ENCODE assay signal across 13 cellular contexts in the genomic region with DNA sequence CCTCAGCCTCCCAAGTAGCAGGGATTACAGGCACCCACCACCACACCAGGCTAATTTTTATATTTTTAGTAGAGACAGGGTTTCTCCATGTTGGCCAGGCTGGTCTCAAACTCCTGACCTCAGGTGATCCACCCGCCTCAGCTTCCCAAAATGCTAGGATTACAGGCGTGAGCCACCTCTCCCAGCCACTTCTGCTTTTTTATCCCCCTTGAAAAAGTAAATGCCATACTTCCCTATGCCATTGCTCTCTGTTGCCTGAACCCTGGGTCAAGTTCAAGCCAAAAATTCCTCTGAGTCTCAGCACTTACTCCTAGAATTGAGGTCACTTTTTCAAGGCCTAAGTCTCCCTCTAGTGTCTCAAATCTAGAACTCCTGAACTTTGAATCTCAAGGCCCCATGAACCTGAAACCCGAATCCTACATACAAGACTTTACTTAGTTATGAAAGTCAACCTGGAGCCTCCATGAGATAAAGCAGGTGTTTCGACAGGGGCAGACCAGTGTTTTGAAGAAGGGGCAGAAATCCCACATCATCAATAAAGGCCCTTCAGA. TPM values are rescaled to one million over a fixed set of nuclear protein-coding genes. Genes with fewer than 3 reads are reported as not detected.
DNase-seq lines count a peak whose midpoint lies in the region; ATAC-seq and TF ChIP-seq lines count a peak whose summit lies in the region.
"Had no signal": no experiment of that assay in that cellular context is flagged by ENCODE, and none has a peak within 500 bp of the region (broad histone marks: within the 10 kb centered on the region; RNA-seq: fewer than 3 reads in every experiment).

No MANE protein-coding gene starts in this region.

- H3K4me1 Mint-ChIP-seq in Calu3 (ENCODE audit: low read depth, unreplicated experiment) = peaks cover 17% of the 10 kb centered on the region
- peaks cover 0 to 1% (median 0%) of the 10 kb centered on the region in 7 donors for H3K4me1 Mint-ChIP-seq in naive thymus-derived CD4-positive, alpha-beta T cell

- POLR2A ChIA-PET in naive thymus-derived CD4-positive, alpha-beta T cell (lab: Charles Lee) = no interaction called here

- H3K36me3 ChIP-seq in DND-41 (ENCODE audit: insufficient read depth, low read length) (no peaks in the 10 kb centered on the region), vagina (no peaks in the 10 kb centered on the region)
- no peaks in the 10 kb centered on the region for H3K36me3 ChIP-seq in naive thymus-derived CD4-positive, alpha-beta T cell (ENCODE audit: control insufficient read depth in 2 of 3, insufficient read depth in 3 of 3, low read length in 3 of 3)
- H3K36me3 ChIP-seq: MG63, tibial artery had no signal

- H3K4me3 Mint-ChIP-seq in Calu3 (ENCODE audit: low read depth, unreplicated experiment) = no peak overlapping the region
- no peak overlapping the region for H3K4me3 Mint-ChIP-seq in naive thymus-derived CD4-positive, alpha-beta T cell
- H3K4me3 Mint-ChIP-seq: activated naive CD8-positive, alpha-beta T cell; T-helper 1 cell treated with Interleukin-12 subunit alpha and Interleukin-12 subunit beta and Interleukin-4 antibody, amounts not matched to agents 30 μg/mL and 1 μg/mL, for 36 hours had no signal

- H3K27ac ChIP-seq in DND-41 (ENCODE audit: low read length) (no peak overlapping the region), vagina (no peak overlapping the region)
- no peak overlapping the region for H3K27ac ChIP-seq in naive thymus-derived CD4-positive, alpha-beta T cell (ENCODE audit: low read depth, low read length)
- H3K27ac ChIP-seq: tibial artery had no signal

- H3K27me3 ChIP-seq in DND-41 (ENCODE audit: insufficient read depth, low read length, poor library complexity) (peaks cover 9% of the 10 kb centered on the region), vagina (no peaks in the 10 kb centered on the region)
- no peaks in the 10 kb centered on the region for H3K27me3 ChIP-seq in naive thymus-derived CD4-positive, alpha-beta T cell (ENCODE audit: control insufficient read depth in 2 of 2, insufficient read depth in 2 of 2, low read length in 2 of 2)
- H3K27me3 ChIP-seq: MG63, tibial artery had no signal

- H3K4me1 ChIP-seq in DND-41 (ENCODE audit: insufficient read depth, low read length) (no peaks in the 10 kb centered on the region), vagina (no peaks in the 10 kb centered on the region)
- no peaks in the 10 kb centered on the region for H3K4me1 ChIP-seq in naive thymus-derived CD4-positive, alpha-beta T cell (ENCODE audit: control insufficient read depth in 2 of 2, insufficient read depth in 2 of 2, low read length in 2 of 2)
- H3K4me1 ChIP-seq: tibial artery had no signal

- no peak overlapping the region for H3K4me3 ChIP-seq in DND-41 (ENCODE audit: low read depth in 1 of 2, low read length in 2 of 2)
- H3K4me3 ChIP-seq in Jurkat, Clone E6-1 (ENCODE audit: low read length) = no peak overlapping the region
- H3K4me3 ChIP-seq in vagina = no peak overlapping the region
- no peak overlapping the region for H3K4me3 ChIP-seq in naive thymus-derived CD4-positive, alpha-beta T cell (ENCODE audit: low read length)
- H3K4me3 ChIP-seq: MG63, tibial artery had no signal

- ATAC-seq in DND-41 (ENCODE audit: insufficient read depth, low read depth) = no peak
- no peak for ATAC-seq in naive thymus-derived CD4-positive, alpha-beta T cell

- no peaks in the 10 kb centered on the region for H3K27me3 Mint-ChIP-seq in Calu3 (ENCODE audit: unreplicated experiment)
- no peaks in the 10 kb centered on the region for H3K27me3 Mint-ChIP-seq in naive thymus-derived CD4-positive, alpha-beta T cell
- H3K27me3 Mint-ChIP-seq: activated naive CD8-positive, alpha-beta T cell had no signal

- no peak overlapping the region for H3K27ac Mint-ChIP-seq in Calu3 (ENCODE audit: unreplicated experiment)
- H3K27ac Mint-ChIP-seq in naive thymus-derived CD4-positive, alpha-beta T cell = no peak overlapping the region
- H3K27ac Mint-ChIP-seq: activated naive CD8-positive, alpha-beta T cell; T-helper 1 cell treated with Interleukin-12 subunit alpha and Interleukin-12 subunit beta and Interleukin-4 antibody, amounts not matched to agents 30 μg/mL and 1 μg/mL, for 36 hours had no signal

- no peak overlapping the region for H3K9ac ChIP-seq in DND-41 (ENCODE audit: low read depth, low read length)

- no peak for TF ChIP-seq POLR2A in vagina (IDR thresholded peaks at IDR 0.05)

- H3K9me3 ChIP-seq in DND-41 (ENCODE audit: insufficient read depth, low read length, severe bottlenecking) = no peaks in the 10 kb centered on the region
- H3K9me3 ChIP-seq in vagina = no peaks in the 10 kb centered on the region
- no peaks in the 10 kb centered on the region for H3K9me3 ChIP-seq in naive thymus-derived CD4-positive, alpha-beta T cell (ENCODE audit: control insufficient read depth in 2 of 3, low read length in 3 of 3)
- H3K9me3 ChIP-seq: MG63, tibial artery had no signal

- H3K79me2 ChIP-seq in DND-41 (ENCODE audit: insufficient read depth, low read length) = no peaks in the 10 kb centered on the region

- TF ChIP-seq CTCF in DND-41 (IDR thresholded peaks at IDR 0.05; ENCODE audit: borderline replicate concordance, extremely low read depth, low read length, poor library complexity, severe bottlenecking) (peak; percentile 44), Calu3 (IDR thresholded peaks at IDR 0.05; ENCODE audit: unreplicated experiment) (no peak), vagina (IDR thresholded peaks at IDR 0.05) (no peak)

- CTCF ChIA-PET in Calu3 (lab: Charles Lee) = interaction anchor here (0.5 to 1.3 kb wide), 3 partner anchors 24 to 131 kb away, joined by 3 read pairs; no protein-coding TSS in a partner anchor
- CTCF ChIA-PET in naive thymus-derived CD4-positive, alpha-beta T cell (lab: Charles Lee) = no interaction called here

- no TSS peak for BruUV-seq in Calu3 (replicated peaks; lab: Mats Ljungman, UMichigan)

- no peaks in the 10 kb centered on the region for H3K9me3 Mint-ChIP-seq in Calu3 (ENCODE audit: low read depth, unreplicated experiment)
- H3K9me3 Mint-ChIP-seq in naive thymus-derived CD4-positive, alpha-beta T cell = no peaks in the 10 kb centered on the region
- H3K9me3 Mint-ChIP-seq: T-helper 1 cell treated with Interleukin-12 subunit alpha and Interleukin-12 subunit beta and Interleukin-4 antibody, amounts not matched to agents 30 μg/mL and 1 μg/mL, for 36 hours had no signal

- DNase-seq in DND-41 = no peak
- DNase-seq in Jurkat, Clone E6-1 (ENCODE audit: low read depth, low spot score) = peak; percentile 36
- peak; percentile 42 for DNase-seq in SKM-1 (lab: John Stamatoyannopoulos, UW; ENCODE audit: unreplicated experiment)
- DNase-seq in iris pigment epithelial cell (ENCODE audit: low read depth) = peak; percentile 8
- DNase-seq in activated T-cell treated with anti-CD3 and anti-CD28 coated beads, Interleukin-2, amount 50 U/mL, for 1 hour = no peak
- DNase-seq in Calu3 = no peak
- no peak for DNase-seq in vagina (ENCODE audit: extremely low spot score in 2 of 2)
- no peak for DNase-seq in naive thymus-derived CD4-positive, alpha-beta T cell
- DNase-seq: MG63; stimulated activated CD4-positive, alpha-beta T cell treated with anti-CD3 and anti-CD28 coated beads, Interleukin-2, amount 100 ng/mL, for 24 hours; tibial artery had no signal

- H4K20me1 ChIP-seq in DND-41 (ENCODE audit: insufficient read depth, low read length) = no peaks in the 10 kb centered on the region

- no peak overlapping the region for H2AFZ ChIP-seq in DND-41 (ENCODE audit: low read depth, low read length)

- H3K36me3 Mint-ChIP-seq in Calu3 (ENCODE audit: insufficient read depth, unreplicated experiment) = no peaks in the 10 kb centered on the region
- H3K36me3 Mint-ChIP-seq in naive thymus-derived CD4-positive, alpha-beta T cell = no peaks in the 10 kb centered on the region
- H3K36me3 Mint-ChIP-seq: activated naive CD8-positive, alpha-beta T cell had no signal

- no peak overlapping the region for H3K4me2 ChIP-seq in DND-41 (ENCODE audit: insufficient read depth, low read length)

- intact Hi-C loops in Calu3 (cut with micrococcal nuclease; ENCODE audit: unreplicated experiment) = no loop called here
- intact Hi-C loops in vagina (cut with DNase I) = no loop called here
- intact Hi-C loops in naive thymus-derived CD4-positive, alpha-beta T cell (cut with micrococcal nuclease) = no loop called here

RNA-seq across cellular contexts. Expression of gene APOBEC1, which starts 1.4 kb away (rescaled TPM):
- polyA plus RNA-seq in Jurkat, Clone E6-1 (2012; ENCODE audit: insufficient read depth, insufficient read length) = not detected
- 0.47 TPM in 1 of 2 replicates, not detected in the other for total RNA-seq in Calu3 (2022)
- total RNA-seq in vagina = not detected
- total RNA-seq in naive thymus-derived CD4-positive, alpha-beta T cell = not detected
- not detected for polyA plus RNA-seq in naive thymus-derived CD4-positive, alpha-beta T cell

RNA-seq across cellular contexts. Expression of gene GDF3, which starts 28.5 kb away (rescaled TPM):
- not detected for polyA plus RNA-seq in Jurkat, Clone E6-1 (2012; ENCODE audit: insufficient read depth, insufficient read length)
- total RNA-seq in Calu3 (2022) = not detected in 2 replicates
- total RNA-seq in vagina = not detected
- not detected for total RNA-seq in naive thymus-derived CD4-positive, alpha-beta T cell
- polyA plus RNA-seq in naive thymus-derived CD4-positive, alpha-beta T cell = not detected

RNA-seq across cellular contexts. Expression of gene DPPA3, which starts 44.1 kb away (rescaled TPM):
- not detected for polyA plus RNA-seq in Jurkat, Clone E6-1 (2012; ENCODE audit: insufficient read depth, insufficient read length)
- not detected in 2 replicates for total RNA-seq in Calu3 (2022)
- not detected for total RNA-seq in vagina
- not detected for total RNA-seq in naive thymus-derived CD4-positive, alpha-beta T cell
- not detected for polyA plus RNA-seq in naive thymus-derived CD4-positive, alpha-beta T cell

Comparison
In these comparisons a context has a peak if more than half of its experiments do, and no peak if none do; other contexts are left out.
1. DNase-seq: peak in Jurkat, Clone E6-1 (single experiment), SKM-1 (single experiment) and iris pigment epithelial cell (single experiment); none in DND-41 (single experiment), activated T-cell treated with anti-CD3 and anti-CD28 coated beads, Interleukin-2, amount 50 U/mL, for 1 hour (single experiment), Calu3 (single experiment), vagina (0 of 2) and naive thymus-derived CD4-positive, alpha-beta T cell (0 of 9).